ENCODE assay signal across 1 cellular context in genomic region chr17:57668332-57668731, GRCh38.
A peak's percentile ranks its signal among the peaks of the same experiment; 100 is the strongest.
TF ChIP-seq lines count a peak whose summit lies in the region.

No MANE protein-coding gene starts in this region.

TF ChIP-seq in SK-N-SH treated with all-trans-retinoic acid at 6 μM for 48 hours, 23 proteins besides CTCF, POLR2A, EP300 and RAD21 (continued from another document):
- TF ChIP-seq CREB5 (CRISPR knock-in tag; IDR thresholded peaks at IDR 0.05; ENCODE audit: low read depth) (0 out of 2 replicates have a peak, but pooled peaks have one; percentile 9), PPARA (CRISPR knock-in tag; IDR thresholded peaks at IDR 0.05; ENCODE audit: borderline replicate concordance) (no peak), PATZ1 (CRISPR knock-in tag; IDR thresholded peaks at IDR 0.05; ENCODE audit: borderline replicate concordance) (no peak), ZFP30 (CRISPR knock-in tag; IDR thresholded peaks at IDR 0.05) (no peak)
